25 cellular contexts compared by ENCODE assay signal in the genomic region with DNA sequence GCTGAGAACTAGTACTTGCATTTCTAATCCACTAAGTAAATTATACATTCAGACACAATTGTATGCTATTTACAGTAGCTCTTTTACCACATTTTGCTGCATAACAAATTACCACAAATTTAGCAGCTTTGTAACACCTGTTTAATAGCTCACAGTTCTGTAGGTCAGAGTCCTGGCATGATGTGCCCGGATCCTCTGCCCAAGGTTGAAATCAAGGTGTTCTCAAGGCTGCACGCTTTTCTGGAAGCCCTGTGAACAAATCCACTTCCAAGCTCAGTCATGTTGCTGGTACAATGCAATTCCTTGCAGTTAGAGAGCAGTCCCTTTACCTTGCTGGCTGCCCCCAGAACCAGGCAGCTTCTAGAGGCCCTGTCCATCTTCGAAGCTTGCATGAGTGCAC.
"Had no signal": no experiment of that assay in that cellular context is flagged by ENCODE, and none has a peak within 500 bp of the region (broad histone marks: within the 10 kb centered on the region; RNA-seq: fewer than 3 reads in every experiment).

No MANE protein-coding gene starts in this region.

- H3K27me3 ChIP-seq: colonic mucosa, esophagus muscularis mucosa, esophagus squamous epithelium, foreskin keratinocyte, gastrocnemius medialis, gastroesophageal sphincter, heart left ventricle had no signal

- FAIRE-seq: endometrium, endothelial cell of umbilical vein had no signal

- H3K4me3 ChIP-seq: colonic mucosa, coronary artery, dorsolateral prefrontal cortex, esophagus muscularis mucosa, esophagus squamous epithelium, gastrocnemius medialis, gastroesophageal sphincter, heart left ventricle had no signal

- H3K4me1 ChIP-seq: colonic mucosa, esophagus muscularis mucosa, esophagus squamous epithelium, foreskin keratinocyte, gastrocnemius medialis, gastroesophageal sphincter, heart left ventricle had no signal

- H3K36me3 ChIP-seq: colonic mucosa, esophagus muscularis mucosa, esophagus squamous epithelium, gastrocnemius medialis, gastroesophageal sphincter, heart left ventricle had no signal

- ATAC-seq: effector memory CD8-positive, alpha-beta T cell; esophagus mucosa; foreskin keratinocyte; gastrocnemius medialis; gastroesophageal sphincter; heart left ventricle had no signal

- H3K27ac ChIP-seq: colonic mucosa, coronary artery, dorsolateral prefrontal cortex, epithelial cell of prostate, esophagus muscularis mucosa, esophagus squamous epithelium, foreskin keratinocyte, gastrocnemius medialis, gastroesophageal sphincter, heart left ventricle had no signal

- H3K9me3 ChIP-seq: colonic mucosa, esophagus muscularis mucosa, esophagus squamous epithelium, gastrocnemius medialis, gastroesophageal sphincter, heart left ventricle had no signal

- DNase-seq: colonic mucosa; cortex of kidney; dermis blood vessel endothelial cell; dorsolateral prefrontal cortex; effector CD4-positive, alpha-beta T cell; effector CD8-positive, alpha-beta T cell; effector memory CD4-positive, alpha-beta T cell; effector memory CD8-positive, alpha-beta T cell; endodermal cell; erythroblast; esophagus squamous epithelium; foreskin fibroblast; foreskin keratinocyte; foreskin melanocyte; gastrocnemius medialis; glutamatergic neuron; head of caudate nucleus; heart left ventricle had no signal
